ENCODE assay signal across 17 cellular contexts in the genomic region with DNA sequence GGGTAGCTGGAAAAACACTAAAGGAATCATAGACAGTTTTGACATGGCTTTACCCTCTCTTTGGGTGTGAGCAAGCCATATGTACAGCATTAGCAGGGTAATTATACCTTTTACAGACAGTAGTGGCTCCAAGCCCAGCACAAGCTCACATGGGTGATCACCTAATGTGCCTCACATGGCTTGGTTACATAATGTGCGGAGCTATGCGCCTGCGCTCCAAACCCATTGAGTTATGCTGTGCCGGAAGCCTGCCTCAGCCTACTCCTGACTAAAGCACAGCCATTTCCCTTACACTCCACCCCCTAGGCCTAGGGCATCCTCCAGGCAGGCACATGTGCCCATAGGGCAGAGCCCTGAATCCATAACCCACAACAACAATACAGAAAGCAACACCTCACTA. TPM values are rescaled to one million over a fixed set of nuclear protein-coding genes. Genes with fewer than 3 reads are reported as not detected.
A peak's percentile ranks its signal among the peaks of the same experiment; 100 is the strongest.
DNase-seq lines count a peak whose midpoint lies in the region; ATAC-seq and TF ChIP-seq lines count a peak whose summit lies in the region.
"Had no signal": no experiment of that assay in that cellular context is flagged by ENCODE, and none has a peak within 500 bp of the region (broad histone marks: within the 10 kb centered on the region; RNA-seq: fewer than 3 reads in every experiment).

No MANE protein-coding gene starts in this region.

- H3K4me1 ChIP-seq in CD4-positive, CD25-positive, alpha-beta regulatory T cell (ENCODE audit: control insufficient read depth, insufficient read depth, low read length, poor library complexity, severe bottlenecking): peaks cover 47% of the 10 kb centered on the region
- H3K4me1 ChIP-seq in CD8-positive, alpha-beta T cell (ENCODE audit: insufficient read depth, low read length): peaks cover 40% of the 10 kb centered on the region
- H3K4me1 ChIP-seq in effector memory CD4-positive, alpha-beta T cell (ENCODE audit: control insufficient read depth, insufficient read depth, low read length, poor library complexity, severe bottlenecking): peaks cover 27% of the 10 kb centered on the region
- H3K4me1 ChIP-seq: breast epithelium had no signal

- H3K36me3 Mint-ChIP-seq in CD4-positive, CD25-positive, alpha-beta regulatory T cell: no peaks in the 10 kb centered on the region
- H3K36me3 Mint-ChIP-seq in CD8-positive, alpha-beta T cell: no peaks in the 10 kb centered on the region
- H3K36me3 Mint-ChIP-seq in T-cell: no peaks in the 10 kb centered on the region

- no peak overlapping the region for H3K4me3 ChIP-seq in CD4-positive, CD25-positive, alpha-beta regulatory T cell (ENCODE audit: low read depth, low read length)
- H3K4me3 ChIP-seq in CD8-positive, alpha-beta T cell (ENCODE audit: low read depth, low read length): no peak overlapping the region
- H3K4me3 ChIP-seq in effector memory CD4-positive, alpha-beta T cell (ENCODE audit: insufficient read depth, low read depth, low read length, poor library complexity, severe bottlenecking): no peak overlapping the region
- H3K4me3 ChIP-seq: BLaER1, breast epithelium had no signal

- CTCF ChIA-PET in CD8-positive, alpha-beta T cell (lab: Charles Lee): no interaction called here
- CTCF ChIA-PET in T-cell (lab: Charles Lee): no interaction called here

- H3K27me3 Mint-ChIP-seq in CD4-positive, CD25-positive, alpha-beta regulatory T cell: no peaks in the 10 kb centered on the region
- no peaks in the 10 kb centered on the region for H3K27me3 Mint-ChIP-seq in CD8-positive, alpha-beta T cell (ENCODE audit: low read depth)
- H3K27me3 Mint-ChIP-seq in T-cell: no peaks in the 10 kb centered on the region

- no peak for ATAC-seq in CD4-positive, CD25-positive, alpha-beta regulatory T cell (ENCODE audit: low read depth in 2 of 2)
- no peak for ATAC-seq in CD8-positive, alpha-beta T cell
- ATAC-seq in T-cell (replicated peaks in 1 of 4) (no peak), GM18858 (IDR thresholded peaks at IDR 0.05; ENCODE audit: unreplicated experiment) (no peak)
- ATAC-seq: activated CD4-positive, CD25-positive, alpha-beta regulatory T cell treated with anti-CD3 and anti-CD28 coated beads, Interleukin-2, amount 50 U/mL, for 24 hours; foreskin keratinocyte had no signal

- no peaks in the 10 kb centered on the region for H3K27me3 ChIP-seq in CD4-positive, CD25-positive, alpha-beta regulatory T cell (ENCODE audit: control insufficient read depth, insufficient read depth, low read length)
- H3K27me3 ChIP-seq in CD8-positive, alpha-beta T cell (ENCODE audit: insufficient read depth, low read length): no peaks in the 10 kb centered on the region
- H3K27me3 ChIP-seq in effector memory CD4-positive, alpha-beta T cell (replicated peaks; ENCODE audit: control insufficient read depth, insufficient read depth, low read length, poor library complexity, severe bottlenecking): no peaks in the 10 kb centered on the region
- H3K27me3 ChIP-seq: BLaER1, breast epithelium, foreskin keratinocyte had no signal

- H3K9me3 Mint-ChIP-seq in CD4-positive, CD25-positive, alpha-beta regulatory T cell: no peaks in the 10 kb centered on the region
- H3K9me3 Mint-ChIP-seq in CD8-positive, alpha-beta T cell: no peaks in the 10 kb centered on the region
- no peaks in the 10 kb centered on the region for H3K9me3 Mint-ChIP-seq in T-cell
- H3K9me3 Mint-ChIP-seq: dendritic cell treated with granulocyte-macrophage colony-stimulating factor and Interleukin-4, amounts not matched to agents 40 ng/mL and 50 ng/mL, for 4 days had no signal

- H3K9me3 ChIP-seq in CD4-positive, CD25-positive, alpha-beta regulatory T cell (ENCODE audit: control insufficient read depth in 2 of 2, low read length in 2 of 2): no peaks in the 10 kb centered on the region
- no peaks in the 10 kb centered on the region for H3K9me3 ChIP-seq in CD8-positive, alpha-beta T cell (ENCODE audit: low read length)
- H3K9me3 ChIP-seq in effector memory CD4-positive, alpha-beta T cell (ENCODE audit: control insufficient read depth, low read length): no peaks in the 10 kb centered on the region
- H3K9me3 ChIP-seq: breast epithelium had no signal

- peak overlapping the region; percentile 96 for H3K27ac ChIP-seq in CD4-positive, CD25-positive, alpha-beta regulatory T cell (ENCODE audit: insufficient read depth, low read length, poor library complexity, severe bottlenecking)
- H3K27ac ChIP-seq in CD8-positive, alpha-beta T cell (ENCODE audit: low read depth, low read length): no peak overlapping the region
- peak overlapping the region; percentile 87 for H3K27ac ChIP-seq in effector memory CD4-positive, alpha-beta T cell (ENCODE audit: insufficient read depth, low read length, poor library complexity, severe bottlenecking)
- H3K27ac ChIP-seq: BLaER1, breast epithelium, foreskin keratinocyte had no signal

- POLR2A ChIA-PET in CD8-positive, alpha-beta T cell (lab: Charles Lee): interaction anchor here (0.9 to 1.0 kb wide), 2 partner anchors 23 to 41 kb away, joined by 3 read pairs; no protein-coding TSS in a partner anchor
- POLR2A ChIA-PET in T-cell (lab: Charles Lee): interaction anchor here in 1 of 2 donors (0.6 to 0.8 kb wide), 3 partner anchors 11 to 890 kb away, joined by 3 to 8 read pairs (median 5); no protein-coding TSS in a partner anchor

- no peak for TF ChIP-seq CTCF in CD8-positive, alpha-beta T cell (IDR thresholded peaks at IDR 0.05)

- intact Hi-C loops in CD8-positive, alpha-beta T cell (cut with DNase I, micrococcal nuclease): loop anchor here (1.0 to 5.0 kb wide), 5 partner anchors 40 to 897 kb away; partner anchors contain the start of genes ADH5 (in 2 of the 2), METAP1 (in 1 of the 2) and TRMT10A (in 1 of the 2)

- peak in 1 of 3 donors; percentile 39 for DNase-seq in CD4-positive, CD25-positive, alpha-beta regulatory T cell
- no peak for DNase-seq in CD8-positive, alpha-beta T cell
- DNase-seq in T-cell (no peak), DMS79 (lab: John Stamatoyannopoulos, UW) (no peak), OCI-M2 (lab: John Stamatoyannopoulos, UW; ENCODE audit: unreplicated experiment) (no peak)
- DNase-seq in effector memory CD4-positive, alpha-beta T cell: no peak
- DNase-seq: DMS79 treated with DMSO at 0.1 percent for 48 hours; foreskin keratinocyte; NCI-H345; nephron progenitor cell; SHP77; stimulated activated CD8-positive, alpha-beta memory T cell treated with anti-CD3 and anti-CD28 coated beads, Interleukin-4, amount 100 ng/mL, for 48 hours had no signal

- H3K4me1 Mint-ChIP-seq in CD4-positive, CD25-positive, alpha-beta regulatory T cell: peaks cover 28 to 54% (median 40%) of the 10 kb centered on the region in 4 donors
- H3K4me1 Mint-ChIP-seq in CD8-positive, alpha-beta T cell (ENCODE audit: low read depth): peaks cover 45% of the 10 kb centered on the region
- H3K4me1 Mint-ChIP-seq in T-cell: peaks cover 46 to 50% (median 46%) of the 10 kb centered on the region in 3 donors

- peak overlapping the region; percentile 74 to 100 (median 98) for H3K27ac Mint-ChIP-seq in CD4-positive, CD25-positive, alpha-beta regulatory T cell
- H3K27ac Mint-ChIP-seq in CD8-positive, alpha-beta T cell: peak overlapping the region; percentile 79
- H3K27ac Mint-ChIP-seq in T-cell: peak overlapping the region; percentile 85 to 99
- H3K27ac Mint-ChIP-seq: dendritic cell treated with granulocyte-macrophage colony-stimulating factor and Interleukin-4, amounts not matched to agents 40 ng/mL and 50 ng/mL, for 4 days; nephron progenitor cell had no signal

- no peaks in the 10 kb centered on the region for H3K36me3 ChIP-seq in CD4-positive, CD25-positive, alpha-beta regulatory T cell (ENCODE audit: control insufficient read depth, insufficient read depth, low read length)
- H3K36me3 ChIP-seq in CD8-positive, alpha-beta T cell (ENCODE audit: insufficient read depth, low read length): no peaks in the 10 kb centered on the region
- H3K36me3 ChIP-seq in effector memory CD4-positive, alpha-beta T cell (ENCODE audit: control insufficient read depth, insufficient read depth, low read length): no peaks in the 10 kb centered on the region
- H3K36me3 ChIP-seq: BLaER1, breast epithelium had no signal

- no peak overlapping the region for H3K4me3 Mint-ChIP-seq in CD4-positive, CD25-positive, alpha-beta regulatory T cell
- H3K4me3 Mint-ChIP-seq in CD8-positive, alpha-beta T cell: no peak overlapping the region
- peak overlapping the region in 1 of 3 donors; percentile 76 for H3K4me3 Mint-ChIP-seq in T-cell
- H3K4me3 Mint-ChIP-seq: dendritic cell treated with granulocyte-macrophage colony-stimulating factor and Interleukin-4, amounts not matched to agents 40 ng/mL and 50 ng/mL, for 4 days; nephron progenitor cell had no signal

RNA-seq across cellular contexts. Expression of gene TSPAN5, which starts 6.5 kb away (rescaled TPM):
- 21.2 TPM for total RNA-seq in CD4-positive, CD25-positive, alpha-beta regulatory T cell
- polyA plus RNA-seq in CD4-positive, CD25-positive, alpha-beta regulatory T cell: 10 to 100 TPM; 38.8 to 52.7 (median 43.9) TPM
- total RNA-seq in CD8-positive, alpha-beta T cell: 1 to 10 TPM; 1.6 to 1.9 TPM
- total RNA-seq in T-cell: 10 to 100 TPM in 4 of 5 donors, 1 to 10 TPM in 1; 9.6 to 12.4 (median 10.3) TPM
